9 cellular contexts compared by ENCODE assay signal in the genomic region with DNA sequence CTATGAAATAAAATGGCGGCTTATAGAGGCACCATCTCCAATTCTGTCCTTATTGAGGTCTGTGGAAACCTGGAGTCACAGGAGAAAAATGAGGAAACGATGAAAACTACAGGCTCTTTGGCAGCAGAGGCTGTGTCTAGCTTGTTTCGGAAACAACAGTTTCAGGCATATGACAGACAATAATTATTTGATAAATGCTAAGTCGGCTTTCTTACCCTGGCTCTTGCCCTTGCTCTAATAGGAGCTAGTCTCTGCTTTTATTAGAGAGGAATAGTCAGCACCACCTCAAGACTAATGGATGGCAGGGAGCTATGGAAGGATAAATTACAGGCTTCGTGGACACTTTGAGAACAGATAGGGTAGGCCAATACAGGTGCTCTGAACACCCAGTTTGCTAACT.
"Had no signal": no experiment of that assay in that cellular context is flagged by ENCODE, and none has a peak within 500 bp of the region (broad histone marks: within the 10 kb centered on the region; RNA-seq: fewer than 3 reads in every experiment).

No MANE protein-coding gene starts in this region.

- H2AFZ ChIP-seq: GM23248 had no signal

- H3K4me3 ChIP-seq: GM23248, HAP-1 had no signal

- ATAC-seq: HCT116 had no signal

- H3K9ac ChIP-seq: GM23248 had no signal

- H3K27ac Mint-ChIP-seq: HFFc6, IgD-negative memory B cell had no signal

- H3K27ac ChIP-seq: GM23248, HL-60 had no signal

- H3K27me3 Mint-ChIP-seq: IgD-negative memory B cell had no signal

- H3K9me3 ChIP-seq: HAP-1 had no signal

- H3K4me3 Mint-ChIP-seq: HFFc6, IgD-negative memory B cell had no signal

- H3K4me1 ChIP-seq: HAP-1 had no signal

- H3K9me3 Mint-ChIP-seq: HFFc6, IgD-negative memory B cell had no signal

- DNase-seq: GM23248, GOT3, H7, HFFc6, KG1 had no signal
